ENCODE assay signal across 12 cellular contexts in the genomic region with DNA sequence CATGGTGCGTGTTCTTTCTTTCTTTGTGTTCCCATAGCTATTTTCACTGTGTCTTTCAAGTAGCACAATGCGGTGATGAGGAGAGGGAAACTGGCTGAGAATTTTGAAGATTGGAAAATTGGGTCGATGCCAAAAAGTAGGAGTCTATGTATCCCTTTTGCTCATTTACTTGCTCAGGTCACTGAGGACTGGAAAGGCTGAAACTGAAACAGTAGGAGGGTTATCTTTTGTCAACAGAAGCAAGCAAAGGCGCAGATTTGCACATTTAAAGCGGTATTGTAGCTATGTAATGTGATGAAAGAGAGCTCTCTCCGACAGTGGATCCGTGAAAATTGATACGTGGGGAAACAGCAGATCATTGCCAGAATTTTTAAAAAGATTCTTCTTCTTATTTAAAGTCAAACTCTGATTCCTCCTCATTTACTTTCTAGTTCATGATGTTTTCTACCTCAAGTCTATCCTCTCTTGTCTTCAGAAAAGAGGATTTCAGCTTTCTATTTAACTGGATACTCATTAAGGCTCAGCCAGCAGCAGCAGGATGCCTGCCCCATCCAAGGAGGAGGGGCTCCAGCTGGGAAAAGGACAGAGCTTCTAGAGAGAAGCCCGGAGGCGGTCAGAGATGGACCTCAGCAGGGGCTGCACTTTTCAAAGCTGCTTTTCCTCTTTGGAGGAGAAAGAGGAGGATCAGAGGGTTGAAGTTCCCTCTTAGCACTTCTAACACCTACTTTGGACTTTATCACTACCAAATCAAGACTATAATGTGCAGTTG. TPM values are rescaled to one million over a fixed set of nuclear protein-coding genes. Genes with fewer than 3 reads are reported as not detected.
DNase-seq lines count a peak whose midpoint lies in the region; ATAC-seq, FAIRE-seq and TF ChIP-seq lines count a peak whose summit lies in the region.
"Had no signal": no experiment of that assay in that cellular context is flagged by ENCODE, and none has a peak within 500 bp of the region (broad histone marks: within the 10 kb centered on the region; RNA-seq: fewer than 3 reads in every experiment).

No MANE protein-coding gene starts in this region.

- peaks cover 9% of the 10 kb centered on the region for H3K36me3 Mint-ChIP-seq in glutamatergic neuron (ENCODE audit: unreplicated experiment)
- peaks cover 0 to 5% (median 5%) of the 10 kb centered on the region in 3 donors for H3K36me3 Mint-ChIP-seq in CD8-positive, alpha-beta memory T cell

- peak overlapping the region; percentile 85 for H3K4me3 Mint-ChIP-seq in glutamatergic neuron (ENCODE audit: unreplicated experiment)
- no peak overlapping the region for H3K4me3 Mint-ChIP-seq in CD8-positive, alpha-beta memory T cell
- H3K4me3 Mint-ChIP-seq: activated CD4-positive, alpha-beta memory T cell treated with anti-CD3 and anti-CD28 coated beads, Interleukin-2, amount 10 ng/mL, durations not matched to agents 7 days and 5 days had no signal

- H3K4me1 ChIP-seq in NT2/D1 (ENCODE audit: insufficient read depth, insufficient read length) (no peaks in the 10 kb centered on the region), pancreas (no peaks in the 10 kb centered on the region)
- H3K4me1 ChIP-seq in CD8-positive, alpha-beta memory T cell (ENCODE audit: insufficient read depth, low read length) = no peaks in the 10 kb centered on the region
- H3K4me1 ChIP-seq: gastrocnemius medialis had no signal

- peak overlapping the region; percentile 5 for H3K9ac ChIP-seq in NT2/D1 (ENCODE audit: insufficient read length, low read depth)

- CTCF ChIA-PET in CD8-positive, alpha-beta memory T cell (lab: Charles Lee) = no interaction called here

- no peaks in the 10 kb centered on the region for H3K36me3 ChIP-seq in H7 (replicated peaks; ENCODE audit: control insufficient read depth, insufficient read depth, low read length)
- H3K36me3 ChIP-seq in NT2/D1 (ENCODE audit: insufficient read depth, insufficient read length, low read length) = no peaks in the 10 kb centered on the region
- no peaks in the 10 kb centered on the region for H3K36me3 ChIP-seq in pancreas
- no peaks in the 10 kb centered on the region for H3K36me3 ChIP-seq in CD8-positive, alpha-beta memory T cell (ENCODE audit: insufficient read depth, low read length)
- H3K36me3 ChIP-seq: gastrocnemius medialis had no signal

- H3K27me3 Mint-ChIP-seq in glutamatergic neuron (ENCODE audit: unreplicated experiment) = no peaks in the 10 kb centered on the region
- no peaks in the 10 kb centered on the region for H3K27me3 Mint-ChIP-seq in CD8-positive, alpha-beta memory T cell

- H3K27ac Mint-ChIP-seq in glutamatergic neuron (ENCODE audit: unreplicated experiment) = peak overlapping the region; percentile 94
- no peak overlapping the region for H3K27ac Mint-ChIP-seq in CD8-positive, alpha-beta memory T cell
- H3K27ac Mint-ChIP-seq: activated CD4-positive, alpha-beta memory T cell treated with anti-CD3 and anti-CD28 coated beads, Interleukin-2, amount 10 ng/mL, durations not matched to agents 7 days and 5 days had no signal

- TF ChIP-seq CTCF in glutamatergic neuron (IDR thresholded peaks at IDR 0.05; ENCODE audit: partially characterized antibody, unreplicated experiment) (no peak), pancreas (IDR thresholded peaks at IDR 0.05) (no peak)

- H3K9me3 Mint-ChIP-seq in glutamatergic neuron (ENCODE audit: unreplicated experiment) = peaks cover 3% of the 10 kb centered on the region
- H3K9me3 Mint-ChIP-seq in CD8-positive, alpha-beta memory T cell = peaks cover 0 to 5% (median 0%) of the 10 kb centered on the region in 5 donors

- POLR2A ChIA-PET in CD8-positive, alpha-beta memory T cell (lab: Charles Lee) = no interaction called here

- no peak for FAIRE-seq in pancreas (lab: Jason Lieb, UNC)

- ATAC-seq in pancreas = peak; percentile 29 to 67 (median 60)
- ATAC-seq in HG03280 (IDR thresholded peaks at IDR 0.05; ENCODE audit: unreplicated experiment) = no peak
- ATAC-seq: gastrocnemius medialis had no signal

- H3K4me1 Mint-ChIP-seq in glutamatergic neuron (ENCODE audit: low read depth, unreplicated experiment) = peaks cover 26% of the 10 kb centered on the region
- H3K4me1 Mint-ChIP-seq in CD8-positive, alpha-beta memory T cell = peaks cover 0 to 3% (median 0%) of the 10 kb centered on the region in 3 donors
- H3K4me1 Mint-ChIP-seq: activated CD4-positive, alpha-beta memory T cell treated with anti-CD3 and anti-CD28 coated beads, Interleukin-2, amount 10 ng/mL, durations not matched to agents 7 days and 5 days had no signal

- H3K9me3 ChIP-seq in NT2/D1 (ENCODE audit: insufficient read depth, low read length) (no peaks in the 10 kb centered on the region), pancreas (no peaks in the 10 kb centered on the region)
- no peaks in the 10 kb centered on the region for H3K9me3 ChIP-seq in CD8-positive, alpha-beta memory T cell (ENCODE audit: low read length)
- H3K9me3 ChIP-seq: gastrocnemius medialis had no signal

- H3K27me3 ChIP-seq in H7 (ENCODE audit: control insufficient read depth, insufficient read depth, low read length) = no peaks in the 10 kb centered on the region
- H3K27me3 ChIP-seq in NT2/D1 (ENCODE audit: insufficient read depth, insufficient read length) = no peaks in the 10 kb centered on the region
- no peaks in the 10 kb centered on the region for H3K27me3 ChIP-seq in pancreas
- no peaks in the 10 kb centered on the region for H3K27me3 ChIP-seq in CD8-positive, alpha-beta memory T cell (ENCODE audit: insufficient read depth, low read length, poor library complexity, severe bottlenecking)
- H3K27me3 ChIP-seq: gastrocnemius medialis had no signal

- 17 to 22% methylated on average over 10 of the region's 10 CpGs for WGBS in pancreas, 2 donors

- peak; percentile 45 for DNase-seq in H7
- DNase-seq in NT2/D1 (ENCODE audit: low read depth, low spot score) = peak; percentile 66
- DNase-seq in glutamatergic neuron = peak; percentile 79
- DNase-seq in pancreas = no peak
- no peak for DNase-seq in activated CD8-positive, alpha-beta memory T cell treated with anti-CD3 and anti-CD28 coated beads, Interleukin-2, amount 50 U/mL, for 48 hours
- DNase-seq in NOMO-1 (lab: John Stamatoyannopoulos, UW; ENCODE audit: unreplicated experiment in 2 of 2) = no peak
- DNase-seq in CD8-positive, alpha-beta memory T cell = no peak
- DNase-seq: activated CD4-positive, alpha-beta memory T cell treated with anti-CD3 and anti-CD28 coated beads, Interleukin-2, amount 10 ng/mL, durations not matched to agents 7 days and 5 days; gastrocnemius medialis; GF-D8; NCI-H446 treated with DMSO at 0.1 percent for 48 hours had no signal

- intact Hi-C loops in pancreas (cut with DNase I) = no loop called here

- no peak overlapping the region for H3K4me3 ChIP-seq in H7 (ENCODE audit: insufficient read depth, low read depth, low read length)
- no peak overlapping the region for H3K4me3 ChIP-seq in NT2/D1 (ENCODE audit: insufficient read length, low read depth)
- H3K4me3 ChIP-seq in pancreas = no peak overlapping the region
- H3K4me3 ChIP-seq in CD8-positive, alpha-beta memory T cell (ENCODE audit: low read length) = no peak overlapping the region

- no peak overlapping the region for H3K27ac ChIP-seq in pancreas
- no peak overlapping the region for H3K27ac ChIP-seq in CD8-positive, alpha-beta memory T cell (ENCODE audit: low read depth, low read length)
- H3K27ac ChIP-seq: gastrocnemius medialis had no signal

RNA-seq across cellular contexts. Expression of a gene that starts 15.9 kb away (rescaled TPM):
- 45.4 and 85.7 TPM in 2 replicates for total RNA-seq in H7 (2014; rRNA removed; shearing (Covaris generic))
- total RNA-seq in glutamatergic neuron (ENCODE audit: unreplicated experiment) = 525 TPM
- total RNA-seq in pancreas = 10 to 100 TPM in 3 of 6 donors, 1 to 10 TPM in 3; 6.4 to 21.7 (median 11.9) TPM
- polyA plus RNA-seq in pancreas = 10 to 100 TPM in 1 of 2 donors, 1 to 10 TPM in 1; 8.7 to 16.5 TPM
- total RNA-seq in CD8-positive, alpha-beta memory T cell = 100 to 1,000 TPM; 481 to 491 TPM
- polyA plus RNA-seq in CD8-positive, alpha-beta memory T cell = 611 TPM

Comparison
In these comparisons a context has a peak if more than half of its experiments do, and no peak if none do; other contexts are left out.
1. DNase-seq: peak in H7 (single experiment), NT2/D1 (single experiment) and glutamatergic neuron (single experiment); none in pancreas (0 of 6), activated CD8-positive, alpha-beta memory T cell treated with anti-CD3 and anti-CD28 coated beads, Interleukin-2, amount 50 U/mL, for 48 hours (single experiment), NOMO-1 (0 of 2) and CD8-positive, alpha-beta memory T cell (0 of 5).